ENCODE assay signal across 27 cellular contexts in genomic region chr10:6499974-6500373, GRCh38.
DNase-seq lines count a peak whose midpoint lies in the region; ATAC-seq, FAIRE-seq and TF ChIP-seq lines count a peak whose summit lies in the region.
"Had no signal": no experiment of that assay in that cellular context is flagged by ENCODE, and none has a peak within 500 bp of the region (broad histone marks: within the 10 kb centered on the region; RNA-seq: fewer than 3 reads in every experiment).

No MANE protein-coding gene starts in this region.

- no peaks in the 10 kb centered on the region for H3K27me3 Mint-ChIP-seq in activated CD4-positive, alpha-beta T cell treated with anti-CD3 and anti-CD28 coated beads for 36 hours
- H3K27me3 Mint-ChIP-seq in CD4-positive, alpha-beta memory T cell: no peaks in the 10 kb centered on the region
- no peaks in the 10 kb centered on the region for H3K27me3 Mint-ChIP-seq in activated naive CD8-positive, alpha-beta T cell treated with anti-CD3 and anti-CD28 coated beads, Interleukin-2, amount 50 U/mL, for 24 hours

- CTCF ChIA-PET in activated CD4-positive, alpha-beta T cell treated with anti-CD3 and anti-CD28 coated beads for 36 hours (lab: Charles Lee): interaction anchor here (1.1 kb wide), 1 partner anchor 16 kb away, joined by 3 read pairs; no protein-coding TSS in a partner anchor
- CTCF ChIA-PET in CD4-positive, alpha-beta memory T cell (lab: Charles Lee; ENCODE audit: partially characterized antibody): interaction anchor here (1.0 to 2.1 kb wide), 4 partner anchors 20 to 170 kb away, joined by 3 to 6 read pairs (median 3); no protein-coding TSS in a partner anchor

- peaks cover 31% of the 10 kb centered on the region for H3K36me3 ChIP-seq in CD4-positive, alpha-beta memory T cell (ENCODE audit: insufficient read depth, low read length)
- H3K36me3 ChIP-seq in gastrocnemius medialis: peaks cover 0 to 25% of the 10 kb centered on the region in 2 donors
- H3K36me3 ChIP-seq: HAP-1, SJCRH30 had no signal

- ATAC-seq in activated CD4-positive, alpha-beta T cell treated with anti-CD3 and anti-CD28 coated beads for 36 hours: no peak
- ATAC-seq in activated naive CD8-positive, alpha-beta T cell treated with anti-CD3 and anti-CD28 coated beads, Interleukin-2, amount 50 U/mL, for 24 hours: no peak
- ATAC-seq in gastrocnemius medialis (peak; percentile 67 to 72), GM21825 (IDR thresholded peaks at IDR 0.05; ENCODE audit: unreplicated experiment) (no peak)
- ATAC-seq: GM12878, Right ventricle myocardium inferior had no signal

- no peak for FAIRE-seq in frontal cortex (lab: Jason Lieb, UNC)
- FAIRE-seq: GM12878 had no signal

- in situ Hi-C loops in gastrocnemius medialis (cut with MboI; ENCODE audit: low sequenced_read_pairs in 4 of 4): no loop called here

- H3K36me3 Mint-ChIP-seq in activated CD4-positive, alpha-beta T cell treated with anti-CD3 and anti-CD28 coated beads for 36 hours (ENCODE audit: low read depth): peaks cover 41% of the 10 kb centered on the region
- H3K36me3 Mint-ChIP-seq in CD4-positive, alpha-beta memory T cell: peaks cover 44 to 51% of the 10 kb centered on the region in 2 donors
- H3K36me3 Mint-ChIP-seq in activated naive CD8-positive, alpha-beta T cell treated with anti-CD3 and anti-CD28 coated beads, Interleukin-2, amount 50 U/mL, for 24 hours (ENCODE audit: low read depth): peaks cover 50% of the 10 kb centered on the region
- H3K36me3 Mint-ChIP-seq: IgD-negative memory B cell had no signal

- H3K27ac ChIP-seq in CD4-positive, alpha-beta memory T cell (ENCODE audit: low read depth, low read length): peak overlapping the region; percentile 38
- H3K27ac ChIP-seq in gastrocnemius medialis: peak overlapping the region; percentile 85 to 90 (median 88)
- H3K27ac ChIP-seq: 22Rv1, C4-2B, HL-60, KMS-11, PC-9, SJCRH30 had no signal

- DNase-seq in activated CD4-positive, alpha-beta T cell treated with anti-CD3 and anti-CD28 coated beads for 36 hours: no peak
- no peak for DNase-seq in activated CD4-positive, alpha-beta T cell treated with anti-CD3 and anti-CD28 coated beads, Interleukin-2, amount 50 U/mL, for 48 hours
- no peak for DNase-seq in CD4-positive, alpha-beta memory T cell
- no peak for DNase-seq in activated naive CD8-positive, alpha-beta T cell treated with anti-CD3 and anti-CD28 coated beads, Interleukin-2, amount 50 U/mL, for 24 hours
- DNase-seq in gastrocnemius medialis (no peak), frontal cortex (ENCODE audit: low spot score in 2 of 2) (no peak)
- DNase-seq in stimulated activated CD4-positive, alpha-beta T cell treated with anti-CD3 and anti-CD28 coated beads, Interleukin-15, amount 100 ng/mL, for 24 hours: no peak
- DNase-seq: DMS53, GOT3, HFFc6, NCI-H1048, NCI-H1417, NCI-H1694, NCI-H2029 treated with DMSO at 0.1 percent for 48 hours, NCI-H526 treated with DMSO at 0.1 percent for 48 hours, PC-9, SJCRH30 had no signal

- no peaks in the 10 kb centered on the region for H3K27me3 ChIP-seq in CD4-positive, alpha-beta memory T cell (ENCODE audit: insufficient read depth, low read length)
- no peaks in the 10 kb centered on the region for H3K27me3 ChIP-seq in gastrocnemius medialis
- H3K27me3 ChIP-seq: SJCRH30 had no signal

- intact Hi-C loops in activated CD4-positive, alpha-beta T cell treated with anti-CD3 and anti-CD28 coated beads for 36 hours (cut with DNase I, micrococcal nuclease): loop anchor here (2.0 to 10.0 kb wide), 2 partner anchors 25 to 225 kb away; no protein-coding TSS in a partner anchor
- intact Hi-C loops in CD4-positive, alpha-beta memory T cell (cut with micrococcal nuclease): loop anchor here (2.0 kb wide), 2 partner anchors 13 to 43 kb away; no protein-coding TSS in a partner anchor
- intact Hi-C loops in gastrocnemius medialis (cut with DNase I; ENCODE audit: low total_unique reads): loop anchor here (5.0 kb wide), 1 partner anchor 67 kb away; no protein-coding TSS in a partner anchor

- TF ChIP-seq POLR2A in gastrocnemius medialis (IDR thresholded peaks at IDR 0.05): peak in 1 of 2 donors; percentile 58

- H3K27ac Mint-ChIP-seq in activated CD4-positive, alpha-beta T cell treated with anti-CD3 and anti-CD28 coated beads for 36 hours: peak overlapping the region; percentile 34
- peak overlapping the region in 5 of 7 donors; percentile 47 to 79 (median 66) for H3K27ac Mint-ChIP-seq in CD4-positive, alpha-beta memory T cell
- peak overlapping the region; percentile 67 for H3K27ac Mint-ChIP-seq in activated naive CD8-positive, alpha-beta T cell treated with anti-CD3 and anti-CD28 coated beads, Interleukin-2, amount 50 U/mL, for 24 hours
- H3K27ac Mint-ChIP-seq: B cell, HFFc6, IgD-negative memory B cell had no signal

- no peak overlapping the region for H3K4me3 Mint-ChIP-seq in activated CD4-positive, alpha-beta T cell treated with anti-CD3 and anti-CD28 coated beads for 36 hours
- no peak overlapping the region for H3K4me3 Mint-ChIP-seq in CD4-positive, alpha-beta memory T cell
- H3K4me3 Mint-ChIP-seq in activated naive CD8-positive, alpha-beta T cell treated with anti-CD3 and anti-CD28 coated beads, Interleukin-2, amount 50 U/mL, for 24 hours: no peak overlapping the region
- H3K4me3 Mint-ChIP-seq: B cell, HFFc6, IgD-negative memory B cell had no signal

- H3K4me1 ChIP-seq in CD4-positive, alpha-beta memory T cell (ENCODE audit: insufficient read depth, low read length): peaks cover 63% of the 10 kb centered on the region
- peaks cover 19 to 34% of the 10 kb centered on the region in 2 donors for H3K4me1 ChIP-seq in gastrocnemius medialis
- H3K4me1 ChIP-seq: HAP-1, SJCRH30 had no signal

- H3K4me1 Mint-ChIP-seq in activated CD4-positive, alpha-beta T cell treated with anti-CD3 and anti-CD28 coated beads for 36 hours: peaks cover 60% of the 10 kb centered on the region
- peaks cover 46 to 58% (median 55%) of the 10 kb centered on the region in 4 donors for H3K4me1 Mint-ChIP-seq in CD4-positive, alpha-beta memory T cell
- H3K4me1 Mint-ChIP-seq in activated naive CD8-positive, alpha-beta T cell treated with anti-CD3 and anti-CD28 coated beads, Interleukin-2, amount 50 U/mL, for 24 hours: peaks cover 46% of the 10 kb centered on the region

- no peak overlapping the region for H3K4me3 ChIP-seq in CD4-positive, alpha-beta memory T cell (ENCODE audit: low read length in 2 of 2)
- H3K4me3 ChIP-seq in gastrocnemius medialis: no peak overlapping the region
- H3K4me3 ChIP-seq: GM12878, HAP-1, PC-9, SJCRH30 had no signal

- no peaks in the 10 kb centered on the region for H3K9me3 Mint-ChIP-seq in activated CD4-positive, alpha-beta T cell treated with anti-CD3 and anti-CD28 coated beads for 36 hours (ENCODE audit: low read depth)
- peaks cover 0 to 5% (median 2%) of the 10 kb centered on the region in 8 donors for H3K9me3 Mint-ChIP-seq in CD4-positive, alpha-beta memory T cell
- H3K9me3 Mint-ChIP-seq in activated naive CD8-positive, alpha-beta T cell treated with anti-CD3 and anti-CD28 coated beads, Interleukin-2, amount 50 U/mL, for 24 hours: no peaks in the 10 kb centered on the region
- H3K9me3 Mint-ChIP-seq: HFFc6, IgD-negative memory B cell had no signal

- no peaks in the 10 kb centered on the region for H3K9me3 ChIP-seq in CD4-positive, alpha-beta memory T cell (ENCODE audit: control insufficient read depth in 1 of 2, low read length in 2 of 2)
- H3K9me3 ChIP-seq in gastrocnemius medialis: no peaks in the 10 kb centered on the region
- H3K9me3 ChIP-seq: HAP-1, SJCRH30 had no signal

- no peak for TF ChIP-seq CTCF in gastrocnemius medialis (IDR thresholded peaks at IDR 0.05 in 4 of 5, conservative IDR thresholded peaks at IDR 0.05 in 1 of 5)

- POLR2A ChIA-PET in activated CD4-positive, alpha-beta T cell treated with anti-CD3 and anti-CD28 coated beads for 36 hours (lab: Charles Lee): no interaction called here
- POLR2A ChIA-PET in CD4-positive, alpha-beta memory T cell (lab: Charles Lee; ENCODE audit: partially characterized antibody): interaction anchor here (0.9 to 2.8 kb wide), 5 partner anchors 31 to 81 kb away, joined by 3 to 12 read pairs (median 4); partner anchors contain the start of gene PRKCQ

Comparison
In these comparisons a context has a peak if more than half of its experiments do, and no peak if none do; other contexts are left out.
1. ATAC-seq: peak in gastrocnemius medialis (2 of 2); none in activated CD4-positive, alpha-beta T cell treated with anti-CD3 and anti-CD28 coated beads for 36 hours (single experiment), activated naive CD8-positive, alpha-beta T cell treated with anti-CD3 and anti-CD28 coated beads, Interleukin-2, amount 50 U/mL, for 24 hours (single experiment) and GM21825 (single experiment).
2. Peak in every context shown above with its lines, with median percentiles within 50 percentile points of each other: H3K27ac Mint-ChIP-seq.